19 cellular contexts compared by ENCODE assay signal in genomic region chr14:31020834-31021575, GRCh38. TPM values are rescaled to one million over a fixed set of nuclear protein-coding genes. Genes with fewer than 3 reads are reported as not detected.
DNase-seq lines count a peak whose midpoint lies in the region; ATAC-seq and TF ChIP-seq lines count a peak whose summit lies in the region.
"Had no signal": no experiment of that assay in that cellular context is flagged by ENCODE, and none has a peak within 500 bp of the region (broad histone marks: within the 10 kb centered on the region; RNA-seq: fewer than 3 reads in every experiment).

No MANE protein-coding gene starts in this region.

- H3K4me3 Mint-ChIP-seq in activated naive CD8-positive, alpha-beta T cell: no peak overlapping the region
- no peak overlapping the region for H3K4me3 Mint-ChIP-seq in activated naive CD8-positive, alpha-beta T cell treated with anti-CD3 and anti-CD28 coated beads, Interleukin-2, amount 50 U/mL, for 24 hours
- H3K4me3 Mint-ChIP-seq in WTC11: no peak overlapping the region

- WGBS in liver: 87% methylated on average over 8 of the region's 8 CpGs

- H3K36me3 ChIP-seq in liver (ENCODE audit: control insufficient read depth in 4 of 4, insufficient read depth in 3 of 4, low read depth in 1 of 4, low read length in 3 of 4): peaks cover 0 to 16% (median 0%) of the 10 kb centered on the region in 4 donors
- H3K36me3 ChIP-seq in subcutaneous abdominal adipose tissue (ENCODE audit: control insufficient read depth in 5 of 5, insufficient read depth in 5 of 5, low read length in 5 of 5): peaks cover 0 to 6% (median 5%) of the 10 kb centered on the region in 5 donors

- peak overlapping the region; percentile 6 for H3K27ac Mint-ChIP-seq in activated naive CD8-positive, alpha-beta T cell
- H3K27ac Mint-ChIP-seq in activated naive CD8-positive, alpha-beta T cell treated with anti-CD3 and anti-CD28 coated beads, Interleukin-2, amount 50 U/mL, for 24 hours: no peak overlapping the region
- peak overlapping the region; percentile 6; the same call in 1 of the 2 replicates for H3K27ac Mint-ChIP-seq in WTC11

- DNase-seq in activated naive CD8-positive, alpha-beta T cell treated with anti-CD3 and anti-CD28 coated beads, Interleukin-2, amount 50 U/mL, for 24 hours: no peak
- DNase-seq in WTC11 (ENCODE audit: low spot score): no peak
- DNase-seq in GM10248 (ENCODE audit: extremely low spot score): no peak
- no peak for DNase-seq in activated CD4-positive, alpha-beta T cell treated with anti-CD3 and anti-CD28 coated beads, Interleukin-2, amount 50 U/mL, for 1 hour
- DNase-seq in NCI-H1105 (lab: John Stamatoyannopoulos, UW): no peak
- DNase-seq: 8988T, Caco-2, DMS53, NCI-H1092, NCI-H1694 treated with DMSO at 0.1 percent for 48 hours, NCI-H446 treated with DMSO at 0.1 percent for 48 hours, NCI-H748 treated with DMSO at 0.1 percent for 48 hours, PC-9 had no signal

- H3K9me3 ChIP-seq in liver (ENCODE audit: control insufficient read depth in 4 of 4, low read length in 3 of 4): no peaks in the 10 kb centered on the region
- H3K9me3 ChIP-seq in subcutaneous abdominal adipose tissue (ENCODE audit: control insufficient read depth in 5 of 5, low read length in 5 of 5): no peaks in the 10 kb centered on the region
- H3K9me3 ChIP-seq: Caco-2, HAP-1 had no signal

- peaks cover 0 to 34% (median 5%) of the 10 kb centered on the region in 4 donors for H3K4me1 ChIP-seq in liver (ENCODE audit: control insufficient read depth in 4 of 4, insufficient read depth in 4 of 4, low read length in 3 of 4)
- H3K4me1 ChIP-seq in subcutaneous abdominal adipose tissue (ENCODE audit: control insufficient read depth in 5 of 5, insufficient read depth in 5 of 5, low read length in 5 of 5): peaks cover 5 to 39% (median 32%) of the 10 kb centered on the region in 5 donors

- no peaks in the 10 kb centered on the region for H3K27me3 Mint-ChIP-seq in activated naive CD8-positive, alpha-beta T cell
- no peaks in the 10 kb centered on the region for H3K27me3 Mint-ChIP-seq in activated naive CD8-positive, alpha-beta T cell treated with anti-CD3 and anti-CD28 coated beads, Interleukin-2, amount 50 U/mL, for 24 hours
- H3K27me3 Mint-ChIP-seq in WTC11 (ENCODE audit: low read depth): no peaks in the 10 kb centered on the region

- H3K4me3 ChIP-seq in liver (ENCODE audit: low read depth in 1 of 3, low read length in 3 of 3) (no peak overlapping the region), subcutaneous abdominal adipose tissue (ENCODE audit: low read depth in 1 of 5, low read length in 5 of 5) (no peak overlapping the region)
- H3K4me3 ChIP-seq: BLaER1 treated with 17β-estradiol and CSF1 and Interleukin-3, amounts not matched to agents 10 nM and 100 nM; HAP-1; PC-9 had no signal

- H3K4me1 Mint-ChIP-seq in activated naive CD8-positive, alpha-beta T cell (ENCODE audit: low read depth): peaks cover 40% of the 10 kb centered on the region
- H3K4me1 Mint-ChIP-seq in activated naive CD8-positive, alpha-beta T cell treated with anti-CD3 and anti-CD28 coated beads, Interleukin-2, amount 50 U/mL, for 24 hours: peaks cover 28% of the 10 kb centered on the region
- H3K4me1 Mint-ChIP-seq in WTC11: peaks cover 30% of the 10 kb centered on the region

- TF ChIP-seq RAD21 in liver (IDR thresholded peaks at IDR 0.05): no peak

- H3K9ac ChIP-seq in liver (ENCODE audit: low read depth in 1 of 2, low read length in 2 of 2) (no peak overlapping the region), subcutaneous abdominal adipose tissue (ENCODE audit: low read length in 5 of 5) (no peak overlapping the region)
- H3K9ac ChIP-seq: BLaER1 treated with 17β-estradiol and CSF1 and Interleukin-3, amounts not matched to agents 10 nM and 100 nM had no signal

- H3K9me3 Mint-ChIP-seq in activated naive CD8-positive, alpha-beta T cell (ENCODE audit: low read depth): no peaks in the 10 kb centered on the region
- no peaks in the 10 kb centered on the region for H3K9me3 Mint-ChIP-seq in activated naive CD8-positive, alpha-beta T cell treated with anti-CD3 and anti-CD28 coated beads, Interleukin-2, amount 50 U/mL, for 24 hours
- H3K9me3 Mint-ChIP-seq in WTC11: no peaks in the 10 kb centered on the region

- H3K27ac ChIP-seq in liver (ENCODE audit: low read depth in 1 of 2, low read length in 2 of 2) (peak overlapping the region; percentile 20 to 60), subcutaneous abdominal adipose tissue (ENCODE audit: low read depth, low read length) (peak overlapping the region; percentile 32)
- H3K27ac ChIP-seq: BLaER1 treated with 17β-estradiol and CSF1 and Interleukin-3, amounts not matched to agents 10 nM and 100 nM; PC-9 had no signal

- CTCF ChIA-PET in WTC11 (lab: Charles Lee) (no interaction called here), GM10248 (lab: Yijun Ruan, JAX) (interaction anchor here (1.2 to 1.7 kb wide), 2 partner anchors 7 to 10 kb away, joined by 3 to 5 read pairs; no protein-coding TSS in a partner anchor)

- H3K36me3 Mint-ChIP-seq in activated naive CD8-positive, alpha-beta T cell: peaks cover 6% of the 10 kb centered on the region
- H3K36me3 Mint-ChIP-seq in activated naive CD8-positive, alpha-beta T cell treated with anti-CD3 and anti-CD28 coated beads, Interleukin-2, amount 50 U/mL, for 24 hours (ENCODE audit: low read depth): peaks cover 16% of the 10 kb centered on the region
- H3K36me3 Mint-ChIP-seq in WTC11: peaks cover 9% of the 10 kb centered on the region

- H3K27me3 ChIP-seq in liver (ENCODE audit: control insufficient read depth in 4 of 4, insufficient read depth in 4 of 4, low read length in 3 of 4) (no peaks in the 10 kb centered on the region), subcutaneous abdominal adipose tissue (ENCODE audit: control insufficient read depth in 5 of 5, insufficient read depth in 4 of 5, low read length in 5 of 5) (no peaks in the 10 kb centered on the region)
- H3K27me3 ChIP-seq: BLaER1 treated with 17β-estradiol and CSF1 and Interleukin-3, amounts not matched to agents 10 nM and 100 nM had no signal

- POLR2A ChIA-PET in WTC11 (lab: Charles Lee): interaction anchor here (0.6 kb wide), 1 partner anchor 84 kb away, joined by 6 read pairs; no protein-coding TSS in a partner anchor
- POLR2A ChIA-PET in GM10248 (lab: Yijun Ruan, JAX): no interaction called here

- ATAC-seq in activated naive CD8-positive, alpha-beta T cell treated with anti-CD3 and anti-CD28 coated beads, Interleukin-2, amount 50 U/mL, for 24 hours: no peak
- ATAC-seq in WTC11: no peak
- ATAC-seq: Right ventricle myocardium inferior had no signal

- TF ChIP-seq CTCF in WTC11 (IDR thresholded peaks at IDR 0.05) (no peak), liver (IDR thresholded peaks at IDR 0.05; ENCODE audit: low read depth, low read length, missing input control) (no peak), GM10248 (IDR thresholded peaks at IDR 0.05; ENCODE audit: control extremely low read depth, extremely low read depth, low read depth, missing control alignments) (no peak)

TF ChIP-seq in WTC11, 78 proteins besides CTCF, POLR2A, EP300 and RAD21 (continues in another document):
- TF ChIP-seq ETV6 (CRISPR knock-in tag; IDR thresholded peaks at IDR 0.05): no peak

TF ChIP-seq in liver, 16 proteins besides CTCF, POLR2A, EP300 and RAD21:
- no peak for TF ChIP-seq TAF1 (conservative IDR thresholded peaks at IDR 0.05)
- no peak for TF ChIP-seq SP1 (IDR thresholded peaks at IDR 0.05)
- no peak for TF ChIP-seq NR2F2 (IDR thresholded peaks at IDR 0.05)
- no peak for TF ChIP-seq FOXA1 (IDR thresholded peaks at IDR 0.05)

RNA-seq across cellular contexts. Expression of gene AP4S1, which starts 4.4 kb away (rescaled TPM):
- total RNA-seq in WTC11 (2021): 5.5 to 7.0 TPM (median 6.2 TPM) in 3 replicates
- 1 to 10 TPM; 1.8 to 4.3 TPM for total RNA-seq in liver
- polyA plus RNA-seq in liver: 1 to 10 TPM; 1.3 to 1.7 TPM

RNA-seq across cellular contexts. Expression of gene STRN3, which starts 5.2 kb away (rescaled TPM):
- 37.1 to 40.8 TPM (median 40.4 TPM) in 3 replicates for total RNA-seq in WTC11 (2021)
- 10 to 100 TPM; 41.4 to 47.5 TPM for total RNA-seq in liver
- 10 to 100 TPM in 1 of 2 donors, 1 to 10 TPM in 1; 6.8 to 20.9 TPM for polyA plus RNA-seq in liver
